Comparison of ENCODE assay signal across 10 cellular contexts in genomic region chr16:69326172-69326873, GRCh38. TPM values are rescaled to one million over a fixed set of nuclear protein-coding genes. Genes with fewer than 3 reads are reported as not detected.
DNase-seq lines count a peak whose midpoint lies in the region; ATAC-seq and TF ChIP-seq lines count a peak whose summit lies in the region.
"Had no signal": no experiment of that assay in that cellular context is flagged by ENCODE, and none has a peak within 500 bp of the region (broad histone marks: within the 10 kb centered on the region; RNA-seq: fewer than 3 reads in every experiment).

No MANE protein-coding gene starts in this region.

- no peak overlapping the region for H4K5ac ChIP-seq in mesendoderm (ENCODE audit: low read length)

- no peak overlapping the region for H2BK15ac ChIP-seq in mesendoderm (replicated peaks; ENCODE audit: low read depth)

- peak overlapping the region; percentile 10 for H3K9ac ChIP-seq in mesendoderm (ENCODE audit: low read length)

- peaks cover 19% of the 10 kb centered on the region for H3K79me1 ChIP-seq in mesendoderm (ENCODE audit: low read length)

- TF ChIP-seq CTCF in Calu3 (IDR thresholded peaks at IDR 0.05; ENCODE audit: unreplicated experiment) (no peak), heart left ventricle (IDR thresholded peaks at IDR 0.05) (no peak)

- H3K4ac ChIP-seq in mesendoderm (ENCODE audit: low read depth, low read length), result no peak overlapping the region

- H2BK120ac ChIP-seq in mesendoderm (ENCODE audit: low read depth, low read length), result no peak overlapping the region

- peaks cover 16% of the 10 kb centered on the region for H3K36me3 ChIP-seq in mesendoderm (ENCODE audit: control insufficient read depth, insufficient read depth, low read length)
- H3K36me3 ChIP-seq in heart left ventricle, result peaks cover 5 to 74% (median 64%) of the 10 kb centered on the region in 9 donors

- H3K4me1 Mint-ChIP-seq in Calu3 (ENCODE audit: low read depth, unreplicated experiment), result peaks cover 33% of the 10 kb centered on the region
- peaks cover 38 to 51% (median 48%) of the 10 kb centered on the region in 3 donors for H3K4me1 Mint-ChIP-seq in T-cell

- H3K9me3 Mint-ChIP-seq in Calu3 (ENCODE audit: low read depth, unreplicated experiment) (no peaks in the 10 kb centered on the region), T-cell (no peaks in the 10 kb centered on the region)

- H3K36me3 Mint-ChIP-seq in Calu3 (ENCODE audit: insufficient read depth, unreplicated experiment), result peaks cover 89% of the 10 kb centered on the region
- peaks cover 22% of the 10 kb centered on the region for H3K36me3 Mint-ChIP-seq in T-cell

- no peaks in the 10 kb centered on the region for H3K27me3 ChIP-seq in mesendoderm (ENCODE audit: insufficient read depth, low read length, poor library complexity)
- H3K27me3 ChIP-seq in heart left ventricle, result no peaks in the 10 kb centered on the region
- H3K27me3 ChIP-seq: dorsolateral prefrontal cortex had no signal

- H3K79me2 ChIP-seq in mesendoderm (ENCODE audit: control insufficient read depth, insufficient read depth, low read length), result peaks cover 48% of the 10 kb centered on the region

- no peak for ATAC-seq in T-cell (replicated peaks in 1 of 4)
- ATAC-seq in heart left ventricle, result no peak
- ATAC-seq in GM21723 (IDR thresholded peaks at IDR 0.05; ENCODE audit: unreplicated experiment), result no peak
- ATAC-seq: left ventricle myocardium superior had no signal

- no TSS peak for BruUV-seq in Calu3 (replicated peaks; lab: Mats Ljungman, UMichigan)

- H3K18ac ChIP-seq in mesendoderm (ENCODE audit: low read length), result no peak overlapping the region

- H3K4me3 Mint-ChIP-seq in Calu3 (ENCODE audit: low read depth, unreplicated experiment) (peak overlapping the region; percentile 15), T-cell (peak overlapping the region in 1 of 3 donors; percentile 13)

- no peak overlapping the region for H3K27ac Mint-ChIP-seq in Calu3 (ENCODE audit: unreplicated experiment)
- H3K27ac Mint-ChIP-seq in T-cell, result peak overlapping the region; percentile 8 to 79

- H3K9me3 ChIP-seq in heart left ventricle, result no peaks in the 10 kb centered on the region

- intact Hi-C loops in Calu3 (cut with micrococcal nuclease; ENCODE audit: unreplicated experiment) (no loop called here), heart left ventricle (cut with DNase I) (no loop called here)

- in situ Hi-C loops in G401 (cut with HindIII; ENCODE audit: low sequenced_read_pairs), result no loop called here

- H4K8ac ChIP-seq in mesendoderm (ENCODE audit: low read depth, low read length), result no peak overlapping the region

- DNase-seq in Calu3 (no peak), T-cell (no peak), mesendoderm (no peak), G401 (ENCODE audit: low spot score) (no peak), heart left ventricle (no peak)
- DNase-seq: left ventricle myocardium superior; NCI-H526; stimulated activated CD4-positive, alpha-beta T cell treated with anti-CD3 and anti-CD28 coated beads, Interleukin-2, amount 100 ng/mL, for 48 hours had no signal

- H3K4me1 ChIP-seq in mesendoderm (ENCODE audit: control insufficient read depth, low read depth, low read length) (peaks cover 7% of the 10 kb centered on the region), heart left ventricle (peaks cover 3 to 58% (median 34%) of the 10 kb centered on the region in 12 donors)

- POLR2A ChIA-PET in T-cell (lab: Charles Lee), result interaction anchor here in 1 of 2 donors (0.6 kb wide), 1 partner anchor 499 kb away, joined by 4 read pairs; no protein-coding TSS in a partner anchor

- no peak overlapping the region for H3K56ac ChIP-seq in mesendoderm (ENCODE audit: low read length)

- H2BK5ac ChIP-seq in mesendoderm (ENCODE audit: low read length), result no peak overlapping the region

- TF ChIP-seq POLR2A in heart left ventricle (IDR thresholded peaks at IDR 0.05), result no peak

- no peak overlapping the region for H3K23ac ChIP-seq in mesendoderm (ENCODE audit: low read length)

- H2AK5ac ChIP-seq in mesendoderm (ENCODE audit: low read length), result no peak overlapping the region

- no peak overlapping the region for H3K4me3 ChIP-seq in mesendoderm (ENCODE audit: low read length)
- no peak overlapping the region for H3K4me3 ChIP-seq in heart left ventricle

- CTCF ChIA-PET in Calu3 (lab: Charles Lee), result interaction anchor here (0.6 to 1.0 kb wide), 3 partner anchors 9 to 435 kb away, joined by 3 to 8 read pairs (median 4); no protein-coding TSS in a partner anchor
- CTCF ChIA-PET in T-cell (lab: Charles Lee), result interaction anchor here (0.6 kb wide), 2 partner anchors 10 to 428 kb away, joined by 6 to 7 read pairs; no protein-coding TSS in a partner anchor

- no peaks in the 10 kb centered on the region for H3K27me3 Mint-ChIP-seq in Calu3 (ENCODE audit: unreplicated experiment)
- H3K27me3 Mint-ChIP-seq in T-cell, result no peaks in the 10 kb centered on the region

- WGBS in mesendoderm (ENCODE audit: extremely low coverage, insufficient coverage, low lambda C conversion rate), result no CpG with 5 or more reads among the region's 7 CpGs
- 49 to 56% (median 53%) methylated on average over 7 of the region's 7 CpGs for WGBS in heart left ventricle, 4 donors

- no peak overlapping the region for H3K27ac ChIP-seq in mesendoderm (ENCODE audit: low read depth, low read length)
- no peak overlapping the region for H3K27ac ChIP-seq in heart left ventricle

- peak overlapping the region; percentile 15 for H3K4me2 ChIP-seq in mesendoderm (ENCODE audit: low read length)

RNA-seq across cellular contexts. Expression of gene PDF, which starts 4.1 kb away (rescaled TPM):
- total RNA-seq in Calu3 (2022) (25.5 and 29.4 TPM in 2 replicates), T-cell (10 to 100 TPM in 3 of 5 donors, 1 to 10 TPM in 2; 5.3 to 20.5 (median 16.1) TPM), heart left ventricle (10 to 100 TPM in 2 of 9 donors, 1 to 10 TPM in 7; 2.7 to 13.8 (median 6.0) TPM)
- polyA plus RNA-seq in mesendoderm (2013, experiment 1 of 2), result 25.4 TPM
- 23.4 TPM for polyA plus RNA-seq in mesendoderm (2013, experiment 2 of 2)
- total RNA-seq in G401 (2014; rRNA removed; shearing (Covaris generic)), result 28.3 and 49.1 TPM in 2 replicates
- polyA plus RNA-seq in heart left ventricle, result 1 to 10 TPM; 1.4 to 9.7 TPM

RNA-seq across cellular contexts. Expression of gene COG8, which starts 13.0 kb away (rescaled TPM):
- total RNA-seq in Calu3 (2022), result 55.0 and 57.4 TPM in 2 replicates
- total RNA-seq in T-cell, result 10 to 100 TPM; 31.2 to 70.4 (median 59.8) TPM
- polyA plus RNA-seq in mesendoderm (2013, experiment 1 of 2), result 28.2 TPM
- 28.4 TPM for polyA plus RNA-seq in mesendoderm (2013, experiment 2 of 2)
- total RNA-seq in G401 (2014; rRNA removed; shearing (Covaris generic)), result 71.6 and 77.0 TPM in 2 replicates
- total RNA-seq in heart left ventricle, result 10 to 100 TPM; 19.7 to 43.0 (median 26.5) TPM
- polyA plus RNA-seq in heart left ventricle, result 10 to 100 TPM; 13.3 to 19.9 TPM

RNA-seq across cellular contexts. Expression of gene NIP7, which starts 13.2 kb away (rescaled TPM):
- total RNA-seq in Calu3 (2022), result 55.8 and 59.8 TPM in 2 replicates
- total RNA-seq in T-cell, result 10 to 100 TPM; 23.7 to 32.9 (median 29.6) TPM
- 74.2 TPM for polyA plus RNA-seq in mesendoderm (2013, experiment 1 of 2)
- 74.5 TPM for polyA plus RNA-seq in mesendoderm (2013, experiment 2 of 2)
- 33.0 and 35.3 TPM in 2 replicates for total RNA-seq in G401 (2014; rRNA removed; shearing (Covaris generic))
- total RNA-seq in heart left ventricle, result 10 to 100 TPM in 5 of 9 donors, 1 to 10 TPM in 4; 5.4 to 13.9 (median 10.3) TPM
- 10 to 100 TPM in 1 of 2 donors, 1 to 10 TPM in 1; 4.7 to 11.1 TPM for polyA plus RNA-seq in heart left ventricle

RNA-seq across cellular contexts. Expression of gene VPS4A, which starts 15.2 kb away (rescaled TPM):
- 31.4 and 34.4 TPM in 2 replicates for total RNA-seq in Calu3 (2022)
- total RNA-seq in T-cell, result 10 to 100 TPM; 40.5 to 61.9 (median 55.9) TPM
- 33.5 TPM for polyA plus RNA-seq in mesendoderm (2013, experiment 1 of 2)
- polyA plus RNA-seq in mesendoderm (2013, experiment 2 of 2), result 35.0 TPM
- total RNA-seq in G401 (2014; rRNA removed; shearing (Covaris generic)), result 55.2 and 60.7 TPM in 2 replicates
- total RNA-seq in heart left ventricle, result 10 to 100 TPM; 24.8 to 46.9 (median 28.4) TPM
- polyA plus RNA-seq in heart left ventricle, result 10 to 100 TPM; 34.6 to 47.0 TPM

RNA-seq across cellular contexts. Expression of gene TMED6, which starts 25.3 kb away (rescaled TPM):
- 1.4 and 1.7 TPM in 2 replicates for total RNA-seq in Calu3 (2022)
- 1 to 10 TPM; 2.6 to 4.6 (median 3.0) TPM for total RNA-seq in T-cell
- polyA plus RNA-seq in mesendoderm (2013, experiment 1 of 2), result 0.06 TPM
- 0.17 TPM for polyA plus RNA-seq in mesendoderm (2013, experiment 2 of 2)
- not detected in 2 replicates for total RNA-seq in G401 (2014; rRNA removed; shearing (Covaris generic))
- total RNA-seq in heart left ventricle, result under 1 TPM in 2 of 9 donors, not detected in 7; 0.56 to 0.76 TPM
- under 1 TPM in 1 of 2 donors, not detected in 1; 0.08 TPM for polyA plus RNA-seq in heart left ventricle
- total RNA-seq: left ventricle myocardium superior had no signal
